In the genomic region with DNA sequence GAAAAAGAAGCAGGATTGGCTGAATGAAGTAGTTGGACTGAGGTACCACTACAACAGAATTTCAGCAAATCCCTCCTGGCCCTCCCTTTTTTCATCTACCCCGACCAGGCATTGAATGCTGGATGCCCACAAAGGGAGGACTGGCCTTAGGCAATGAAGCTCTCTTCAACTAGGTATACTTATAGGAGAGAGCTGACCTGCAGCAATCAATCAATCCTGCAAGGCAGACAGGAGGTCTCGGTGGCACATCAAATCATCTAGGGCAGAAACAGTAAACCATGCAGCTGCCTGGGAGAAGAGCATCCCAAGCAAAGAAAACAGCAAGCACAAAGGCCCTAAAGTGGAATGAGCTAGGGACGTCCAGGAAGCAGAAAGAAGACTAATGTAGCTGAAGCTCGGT, we compare ENCODE assay signal across 19 cellular contexts. TPM values are rescaled to one million over a fixed set of nuclear protein-coding genes. Genes with fewer than 3 reads are reported as not detected.
A peak's percentile ranks its signal among the peaks of the same experiment; 100 is the strongest.
DNase-seq lines count a peak whose midpoint lies in the region; ATAC-seq and TF ChIP-seq lines count a peak whose summit lies in the region.
"Had no signal": no experiment of that assay in that cellular context is flagged by ENCODE, and none has a peak within 500 bp of the region (broad histone marks: within the 10 kb centered on the region; RNA-seq: fewer than 3 reads in every experiment).

No MANE protein-coding gene starts in this region.

- H3K36me3 ChIP-seq in HEK293 (ENCODE audit: control insufficient read depth in 2 of 2, insufficient read depth in 1 of 2, low read length in 2 of 2): no peaks in the 10 kb centered on the region
- no peaks in the 10 kb centered on the region for H3K36me3 ChIP-seq in endodermal cell (ENCODE audit: control insufficient read depth, insufficient read depth, low read length)
- no peaks in the 10 kb centered on the region for H3K36me3 ChIP-seq in neuronal stem cell (replicated peaks in 1 of 2; ENCODE audit: control insufficient read depth in 2 of 2, insufficient read depth in 2 of 2, low read length in 2 of 2)
- H3K36me3 ChIP-seq: Peyer's patch had no signal

- H2AFZ ChIP-seq in neuronal stem cell (ENCODE audit: low read length): peak overlapping the region; percentile 23

- POLR2A ChIA-PET in CD4-positive, alpha-beta T cell (lab: Charles Lee): no interaction called here
- POLR2A ChIA-PET in HEK293 (lab: Yijun Ruan, JAX): no interaction called here

- peaks cover 6% of the 10 kb centered on the region; the same call in 1 of the 2 replicates for H3K4me1 ChIP-seq in HEK293 (ENCODE audit: control insufficient read depth, insufficient read depth, low read length)
- H3K4me1 ChIP-seq in endodermal cell (ENCODE audit: control insufficient read depth, insufficient read depth, low read length): peaks cover 8% of the 10 kb centered on the region
- H3K4me1 ChIP-seq in neuronal stem cell (ENCODE audit: control insufficient read depth in 2 of 2, insufficient read depth in 1 of 2, low read depth in 1 of 2, low read length in 2 of 2): peaks cover 1 to 7% of the 10 kb centered on the region in 2 donors

- peak overlapping the region; percentile 24 for H3K4ac ChIP-seq in neuronal stem cell (ENCODE audit: low read length)

- H3K4me3 ChIP-seq in HEK293 (ENCODE audit: low read depth, low read length): no peak overlapping the region
- no peak overlapping the region for H3K4me3 ChIP-seq in endodermal cell (ENCODE audit: low read length)
- no peak overlapping the region for H3K4me3 ChIP-seq in neuronal stem cell (ENCODE audit: low read length in 2 of 2)
- H3K4me3 ChIP-seq: Peyer's patch, SJSA1 had no signal

- ATAC-seq in CD4-positive, alpha-beta T cell (ENCODE audit: poor library complexity): no peak
- ATAC-seq in GM19397 (IDR thresholded peaks at IDR 0.05; ENCODE audit: unreplicated experiment): no peak
- ATAC-seq in GM19395 (IDR thresholded peaks at IDR 0.05; ENCODE audit: unreplicated experiment): no peak

- H2BK120ac ChIP-seq in neuronal stem cell (ENCODE audit: low read depth, low read length): no peak overlapping the region

- H4K8ac ChIP-seq in neuronal stem cell (ENCODE audit: low read depth, low read length): no peak overlapping the region

- no peak overlapping the region for H3K4me2 ChIP-seq in neuronal stem cell (ENCODE audit: insufficient read depth, low read length, poor library complexity, severe bottlenecking)

- no peaks in the 10 kb centered on the region for H3K27me3 Mint-ChIP-seq in CD4-positive, alpha-beta T cell
- H3K27me3 Mint-ChIP-seq in endodermal cell (ENCODE audit: insufficient read depth): no peaks in the 10 kb centered on the region

- no peak for TF ChIP-seq CTCF in CD4-positive, alpha-beta T cell (IDR thresholded peaks at IDR 0.05)
- TF ChIP-seq CTCF in HEK293 (tag by site-specific recombination; IDR thresholded peaks at IDR 0.05) (no peak), endodermal cell (conservative IDR thresholded peaks at IDR 0.05) (no peak)

- no peak overlapping the region for H2BK12ac ChIP-seq in neuronal stem cell (ENCODE audit: low read length)

- H4K91ac ChIP-seq in neuronal stem cell (ENCODE audit: low read depth, low read length, poor library complexity): no peak overlapping the region

- no peak overlapping the region for H2BK15ac ChIP-seq in neuronal stem cell (ENCODE audit: low read length)

- no peaks in the 10 kb centered on the region for H3K9me3 Mint-ChIP-seq in CD4-positive, alpha-beta T cell
- no peaks in the 10 kb centered on the region for H3K9me3 Mint-ChIP-seq in endodermal cell
- H3K9me3 Mint-ChIP-seq: CD4-positive, CD25-positive, alpha-beta regulatory T cell had no signal

- CTCF ChIA-PET in CD4-positive, alpha-beta T cell (lab: Charles Lee): no interaction called here
- CTCF ChIA-PET in HEK293 (lab: Yijun Ruan, JAX): no interaction called here

- H3K36me3 Mint-ChIP-seq in CD4-positive, alpha-beta T cell (ENCODE audit: low read depth): peaks cover 5% of the 10 kb centered on the region
- H3K36me3 Mint-ChIP-seq in endodermal cell (ENCODE audit: low read depth): no peaks in the 10 kb centered on the region
- H3K36me3 Mint-ChIP-seq: CD4-positive, CD25-positive, alpha-beta regulatory T cell had no signal

- no peaks in the 10 kb centered on the region for H3K27me3 ChIP-seq in CD4-positive, alpha-beta T cell (ENCODE audit: control insufficient read depth, insufficient read depth, low read length)
- H3K27me3 ChIP-seq in endodermal cell (ENCODE audit: control insufficient read depth, insufficient read depth, low read length, poor library complexity, severe bottlenecking) (no peaks in the 10 kb centered on the region), neuronal stem cell (ENCODE audit: control insufficient read depth in 3 of 3, insufficient read depth in 3 of 3, low read depth in 1 of 3, low read length in 3 of 3) (no peaks in the 10 kb centered on the region)
- H3K27me3 ChIP-seq: Peyer's patch, SJSA1 had no signal

- no peak for DNase-seq in CD4-positive, alpha-beta T cell
- DNase-seq in endodermal cell (peak; percentile 47), neuronal stem cell (ENCODE audit: low spot score) (no peak), NCI-H2171 treated with DMSO at 0.1 percent for 48 hours (lab: John Stamatoyannopoulos, UW) (no peak)
- DNase-seq: CD4-positive, CD25-positive, alpha-beta regulatory T cell; COR-L47; DMS79; Kasumi-1; MM.1S; NCI-H1048; NCI-H1417 treated with DMSO at 0.1 percent for 48 hours; NCI-H1930; NCI-H345; NCI-H774; Peyer's patch had no signal

- WGBS in endodermal cell (ENCODE audit: insufficient coverage in 1 of 2, insufficient read length in 1 of 2), 2 experiments: 80 to 92% methylated on average over 4 of the region's 4 CpGs
- WGBS in neuronal stem cell (ENCODE audit: extremely low coverage in 2 of 2, insufficient read length in 2 of 2, insufficient replicate concordance in 1 of 2), 2 donors: no CpG with 5 or more reads among the region's 4 CpGs

- intact Hi-C loops in CD4-positive, alpha-beta T cell (cut with DNase I, micrococcal nuclease): loop anchor here (10.0 kb wide), 3 partner anchors 54 to 1644 kb away; a partner anchor contains a TSS

- H3K23ac ChIP-seq in neuronal stem cell (ENCODE audit: low read depth, low read length, poor library complexity): no peak overlapping the region

- no peak overlapping the region for H3K27ac Mint-ChIP-seq in CD4-positive, alpha-beta T cell
- peak overlapping the region; percentile 99 for H3K27ac Mint-ChIP-seq in endodermal cell
- H3K27ac Mint-ChIP-seq: CD4-positive, CD25-positive, alpha-beta regulatory T cell had no signal

- no peak overlapping the region for H3K18ac ChIP-seq in neuronal stem cell (ENCODE audit: low read length)

- H3K27ac ChIP-seq in CD4-positive, alpha-beta T cell (ENCODE audit: low read depth, low read length): no peak overlapping the region
- H3K27ac ChIP-seq in HEK293 (ENCODE audit: extremely low read depth, low read depth, low read length): no peak overlapping the region
- H3K27ac ChIP-seq in endodermal cell (ENCODE audit: low read depth, low read length): no peak overlapping the region
- no peak overlapping the region for H3K27ac ChIP-seq in neuronal stem cell (replicated peaks; ENCODE audit: low read length)
- H3K27ac ChIP-seq: Peyer's patch, SJSA1 had no signal

- H3K14ac ChIP-seq in neuronal stem cell (ENCODE audit: low read length): no peak overlapping the region

- no peak overlapping the region for H2BK5ac ChIP-seq in neuronal stem cell (ENCODE audit: low read length)

- no peak overlapping the region for H2AK5ac ChIP-seq in neuronal stem cell (ENCODE audit: low read depth, low read length)

- H3K9me3 ChIP-seq in CD4-positive, alpha-beta T cell (ENCODE audit: control insufficient read depth, low read length): no peaks in the 10 kb centered on the region
- H3K9me3 ChIP-seq in HEK293 (ENCODE audit: control insufficient read depth, insufficient read depth, low read depth, low read length) (no peaks in the 10 kb centered on the region), endodermal cell (ENCODE audit: control insufficient read depth, low read length) (no peaks in the 10 kb centered on the region), neuronal stem cell (replicated peaks in 1 of 2; ENCODE audit: control insufficient read depth in 2 of 2, insufficient read depth in 1 of 2, low read depth in 1 of 2, low read length in 2 of 2) (no peaks in the 10 kb centered on the region)
- H3K9me3 ChIP-seq: Peyer's patch, SJSA1 had no signal

- peaks cover 22% of the 10 kb centered on the region for H3K4me1 Mint-ChIP-seq in CD4-positive, alpha-beta T cell (ENCODE audit: low read depth)
- peaks cover 37% of the 10 kb centered on the region for H3K4me1 Mint-ChIP-seq in endodermal cell

- H3K9ac ChIP-seq in endodermal cell (ENCODE audit: extremely low read depth, low read length, poor library complexity, severe bottlenecking): no peak overlapping the region
- H3K9ac ChIP-seq in neuronal stem cell (ENCODE audit: low read depth, low read length, poor library complexity): no peak overlapping the region

- H3K79me1 ChIP-seq in neuronal stem cell (ENCODE audit: low read depth, low read length): peaks cover 5% of the 10 kb centered on the region

- H3K4me3 Mint-ChIP-seq in CD4-positive, alpha-beta T cell: peak overlapping the region; percentile 88
- H3K4me3 Mint-ChIP-seq in endodermal cell: no peak overlapping the region

TF ChIP-seq in HEK293, 187 proteins besides CTCF, POLR2A, EP300 and RAD21:
- TF ChIP-seq ZBTB20 (tag by site-specific recombination; IDR thresholded peaks at IDR 0.05) (peak; percentile 44; the same call in 1 of the 2 replicates), ZNF132 (tag by site-specific recombination; IDR thresholded peaks at IDR 0.05; ENCODE audit: borderline replicate concordance) (no peak)

RNA-seq across cellular contexts. Expression of a gene that starts 2.4 kb away (rescaled TPM):
- total RNA-seq in CD4-positive, alpha-beta T cell: 1 to 10 TPM; 6.4 to 7.5 TPM
- total RNA-seq in endodermal cell: 10 to 100 TPM; 13.1 to 16.6 TPM
- 14.5 TPM for polyA plus RNA-seq in endodermal cell (2013, experiment 1 of 2)
- polyA plus RNA-seq in endodermal cell (2013, experiment 2 of 2): 14.9 TPM
- 14.3 TPM for polyA plus RNA-seq in neuronal stem cell (2013, experiment 1 of 2)
- 14.2 TPM for polyA plus RNA-seq in neuronal stem cell (2013, experiment 2 of 2)

RNA-seq across cellular contexts. Expression of a gene that starts 7.5 kb away (rescaled TPM):
- total RNA-seq in CD4-positive, alpha-beta T cell: 10 to 100 TPM; 14.4 to 16.7 TPM
- 10 to 100 TPM; 22.2 to 25.9 TPM for total RNA-seq in endodermal cell
- 37.1 TPM for polyA plus RNA-seq in endodermal cell (2013, experiment 1 of 2)
- polyA plus RNA-seq in endodermal cell (2013, experiment 2 of 2): 39.4 TPM
- 17.4 TPM for polyA plus RNA-seq in neuronal stem cell (2013, experiment 1 of 2)
- 19.7 TPM for polyA plus RNA-seq in neuronal stem cell (2013, experiment 2 of 2)

RNA-seq across cellular contexts. Expression of a gene that starts 55.0 kb away (rescaled TPM):
- 10 to 100 TPM; 32.9 to 33.6 TPM for total RNA-seq in CD4-positive, alpha-beta T cell
- total RNA-seq in endodermal cell: 10 to 100 TPM; 19.3 to 22.6 TPM
- 21.4 TPM for polyA plus RNA-seq in endodermal cell (2013, experiment 1 of 2)
- 20.2 TPM for polyA plus RNA-seq in endodermal cell (2013, experiment 2 of 2)
- polyA plus RNA-seq in neuronal stem cell (2013, experiment 1 of 2): 15.1 TPM
- polyA plus RNA-seq in neuronal stem cell (2013, experiment 2 of 2): 15.7 TPM
